Comparison of ENCODE assay signal across 6 cellular contexts in the genomic region with DNA sequence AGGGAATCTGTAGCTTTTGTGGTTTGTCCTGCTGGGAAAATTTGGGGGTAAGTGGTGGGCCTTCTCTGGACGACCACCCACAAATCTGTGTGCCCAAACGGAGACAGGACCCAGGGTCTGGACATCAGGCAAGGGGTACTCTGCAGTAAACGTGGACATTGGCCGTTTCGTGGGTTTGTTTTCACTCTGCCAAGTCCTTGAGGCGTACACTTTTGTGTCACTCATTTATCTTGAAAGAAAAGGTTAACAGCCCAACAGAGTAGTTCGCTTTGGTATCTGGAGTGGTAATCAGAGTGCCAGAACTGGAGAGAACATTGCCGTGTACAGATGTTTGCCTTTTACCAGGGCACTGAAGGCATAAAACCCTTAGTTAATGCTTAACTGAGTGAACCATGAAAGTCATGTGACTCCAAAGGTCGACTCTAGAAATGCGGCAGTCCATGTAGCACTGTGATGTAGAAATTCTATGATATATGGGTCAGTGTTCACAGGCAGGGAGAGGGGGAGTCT. TPM values are rescaled to one million over a fixed set of nuclear protein-coding genes. Genes with fewer than 3 reads are reported as not detected.
DNase-seq lines count a peak whose midpoint lies in the region; ATAC-seq and TF ChIP-seq lines count a peak whose summit lies in the region.

No MANE protein-coding gene starts in this region.

- H4K20me1 ChIP-seq in PC-3 (ENCODE audit: low read length) (peaks cover 8% of the 10 kb centered on the region), hepatocyte (ENCODE audit: insufficient read depth, poor library complexity, severe bottlenecking) (peaks cover 46% of the 10 kb centered on the region)

- CTCF ChIA-PET in PC-3 (lab: Charles Lee): no interaction called here

- H3K4me2 ChIP-seq in PC-3 (ENCODE audit: low read length): peak overlapping the region; percentile 98
- peak overlapping the region; percentile 91 for H3K4me2 ChIP-seq in hepatocyte

- H2AFZ ChIP-seq in PC-3 (ENCODE audit: low read length): peak overlapping the region; percentile 60
- no peak overlapping the region for H2AFZ ChIP-seq in hepatocyte

- H3K36me3 ChIP-seq in PC-3 (ENCODE audit: low read depth, low read length) (no peaks in the 10 kb centered on the region), hepatocyte (replicated peaks; ENCODE audit: insufficient read depth, low read depth) (no peaks in the 10 kb centered on the region)

- H3K9me3 ChIP-seq in PC-3 (ENCODE audit: low read length) (no peaks in the 10 kb centered on the region), hepatocyte (ENCODE audit: low read depth) (no peaks in the 10 kb centered on the region)

- peaks cover 23% of the 10 kb centered on the region for H3K4me1 ChIP-seq in PC-3 (ENCODE audit: insufficient read depth, low read length)
- peaks cover 10% of the 10 kb centered on the region for H3K4me1 ChIP-seq in hepatocyte (ENCODE audit: insufficient read depth)

- H3K9me2 ChIP-seq in PC-3 (replicated peaks; ENCODE audit: low read length) (no peaks in the 10 kb centered on the region), hepatocyte (replicated peaks; ENCODE audit: insufficient read depth) (no peaks in the 10 kb centered on the region)

- no TSS peak for BruUV-seq in PC-3 (replicated peaks; lab: Mats Ljungman, UMichigan)

- WGBS in hepatocyte (ENCODE audit: low lambda C conversion rate, missing lambda C conversion rate): 5% methylated on average over 10 of the region's 10 CpGs

- intact Hi-C loops in PC-3 (cut with micrococcal nuclease): loop anchor here (2.0 kb wide), 1 partner anchor 58 kb away; a partner anchor contains a TSS

- H3F3A ChIP-seq in PC-3 (ENCODE audit: low read length, unreplicated experiment): no peaks in the 10 kb centered on the region

- H3K4me3 ChIP-seq in PC-3 (ENCODE audit: low read length) (peak overlapping the region; percentile 93), hepatocyte (peak overlapping the region; percentile 71)

- DNase-seq in PC-3 (peak; percentile 17), hepatocyte (ENCODE audit: low spot score) (peak; percentile 85), D341Med (ENCODE audit: low spot score) (no peak)

- H3K27me3 ChIP-seq in PC-3 (ENCODE audit: low read length) (no peaks in the 10 kb centered on the region), hepatocyte (no peaks in the 10 kb centered on the region)

- POLR2A ChIA-PET in PC-3 (lab: Charles Lee; ENCODE audit: unreplicated experiment): no interaction called here

- H3K27ac ChIP-seq in PC-3 (ENCODE audit: low read length) (no peak overlapping the region), hepatocyte (peak overlapping the region; percentile 98), temporal lobe (ENCODE audit: low read depth, low read length) (peak overlapping the region; percentile 30)

- TF ChIP-seq CTCF in PC-3 (conservative IDR thresholded peaks at IDR 0.05; ENCODE audit: low read depth, low read length) (no peak), hepatocyte (IDR thresholded peaks at IDR 0.05; ENCODE audit: poor library complexity) (no peak)

- ATAC-seq in GM18511 (IDR thresholded peaks at IDR 0.05; ENCODE audit: unreplicated experiment): peak; percentile 41
- no peak for ATAC-seq in PC-3
- ATAC-seq in HG02970 (IDR thresholded peaks at IDR 0.05; ENCODE audit: low FRiP score, unreplicated experiment): no peak

- H3K79me2 ChIP-seq in PC-3 (ENCODE audit: low read length): peaks cover 62% of the 10 kb centered on the region
- H3K79me2 ChIP-seq in hepatocyte: peaks cover 60% of the 10 kb centered on the region

- H3K9ac ChIP-seq in PC-3 (ENCODE audit: low read length): peak overlapping the region; percentile 90

RNA-seq across cellular contexts. Expression of a gene that starts 15.4 kb away (rescaled TPM):
- total RNA-seq in PC-3 (2014; rRNA removed): 7.6 and 9.3 TPM in 2 replicates
- 34.6 and 47.2 TPM in 2 replicates for total RNA-seq in hepatocyte
- 67.9 and 82.4 TPM in 2 replicates for polyA plus RNA-seq in hepatocyte
- 12.3 TPM for total RNA-seq in temporal lobe

RNA-seq across cellular contexts. Expression of a gene that starts 15.6 kb away (rescaled TPM):
- total RNA-seq in PC-3 (2014; rRNA removed) (not detected in 2 replicates), hepatocyte (3.5 and 4.0 TPM in 2 replicates), temporal lobe (3.2 TPM)
- 1.2 and 2.1 TPM in 2 replicates for polyA plus RNA-seq in hepatocyte

RNA-seq across cellular contexts. Expression of a gene that starts 36.4 kb away (rescaled TPM):
- total RNA-seq in PC-3 (2014; rRNA removed) (not detected in 2 replicates), hepatocyte (not detected in 2 replicates), temporal lobe (not detected)
- not detected in 2 replicates for polyA plus RNA-seq in hepatocyte

RNA-seq across cellular contexts. Expression of a gene that starts 41.9 kb away (rescaled TPM):
- total RNA-seq in PC-3 (2014; rRNA removed) (6.2 and 7.9 TPM in 2 replicates), hepatocyte (14.7 and 18.5 TPM in 2 replicates), temporal lobe (27.5 TPM)
- polyA plus RNA-seq in hepatocyte: 23.2 and 25.8 TPM in 2 replicates

RNA-seq across cellular contexts. Expression of a gene that starts 57.9 kb away (rescaled TPM):
- total RNA-seq in PC-3 (2014; rRNA removed) (9.5 and 11.3 TPM in 2 replicates), hepatocyte (8.0 TPM in 2 replicates), temporal lobe (7.4 TPM)
- 12.3 and 13.5 TPM in 2 replicates for polyA plus RNA-seq in hepatocyte
